ENCODE assay signal across 17 cellular contexts in genomic region chr1:110229348-110230001, GRCh38. TPM values are rescaled to one million over a fixed set of nuclear protein-coding genes. Genes with fewer than 3 reads are reported as not detected.
DNase-seq lines count a peak whose midpoint lies in the region; ATAC-seq and TF ChIP-seq lines count a peak whose summit lies in the region.
"Had no signal": no experiment of that assay in that cellular context is flagged by ENCODE, and none has a peak within 500 bp of the region (broad histone marks: within the 10 kb centered on the region; RNA-seq: fewer than 3 reads in every experiment).

No MANE protein-coding gene starts in this region.

- H3K9me3 Mint-ChIP-seq in HFFc6, result no peaks in the 10 kb centered on the region
- no peaks in the 10 kb centered on the region for H3K9me3 Mint-ChIP-seq in activated naive CD4-positive, alpha-beta T cell treated with anti-CD3 and anti-CD28 coated beads, Interleukin-2, amount 10 ng/mL, durations not matched to agents 7 days and 5 days
- H3K9me3 Mint-ChIP-seq: activated CD4-positive, alpha-beta T cell treated with anti-CD3 and anti-CD28 coated beads, Interleukin-2, amount 10 ng/mL, durations not matched to agents 7 days and 5 days; naive thymus-derived CD4-positive, alpha-beta T cell had no signal

- DNase-seq in HFFc6, result peak; percentile 48
- DNase-seq in T-helper 17 cell, result no peak
- peak; percentile 4 for DNase-seq in epithelial cell of proximal tubule (ENCODE audit: low read depth)
- DNase-seq in psoas muscle, result no peak
- DNase-seq in activated naive CD4-positive, alpha-beta T cell treated with anti-CD3 and anti-CD28 coated beads, Interleukin-2, amount 10 ng/mL, durations not matched to agents 7 days and 5 days, result no peak
- DNase-seq: activated CD4-positive, alpha-beta T cell treated with anti-CD3 and anti-CD28 coated beads, Interleukin-2, amount 10 ng/mL, durations not matched to agents 7 days and 5 days; activated effector memory CD4-positive, alpha-beta T cell treated with Interleukin-2 at 50 U/mL for 16 hours; left ventricle myocardium superior; naive thymus-derived CD4-positive, alpha-beta T cell; NCI-H1048; NCI-H510A; T-helper 2 cell had no signal

- no peaks in the 10 kb centered on the region for H3K9me3 ChIP-seq in T-helper 17 cell (ENCODE audit: control insufficient read depth, low read length, poor library complexity, severe bottlenecking)
- no peaks in the 10 kb centered on the region for H3K9me3 ChIP-seq in psoas muscle

- H3K36me3 Mint-ChIP-seq in HFFc6 (ENCODE audit: low read depth) (no peaks in the 10 kb centered on the region), T-helper 17 cell (ENCODE audit: low read depth) (peaks cover 5% of the 10 kb centered on the region)
- H3K36me3 Mint-ChIP-seq in activated naive CD4-positive, alpha-beta T cell treated with anti-CD3 and anti-CD28 coated beads, Interleukin-2, amount 10 ng/mL, durations not matched to agents 7 days and 5 days, result no peaks in the 10 kb centered on the region

- no peak overlapping the region for H3K27ac ChIP-seq in psoas muscle
- H3K27ac ChIP-seq: C4-2B had no signal

- WGBS in psoas muscle, 3 donors, result 74 to 88% (median 81%) methylated on average over 21 of the region's 21 CpGs

- H3K27me3 Mint-ChIP-seq in HFFc6 (ENCODE audit: insufficient read depth) (peaks cover 3% of the 10 kb centered on the region), T-helper 17 cell (no peaks in the 10 kb centered on the region)
- H3K27me3 Mint-ChIP-seq in activated naive CD4-positive, alpha-beta T cell treated with anti-CD3 and anti-CD28 coated beads, Interleukin-2, amount 10 ng/mL, durations not matched to agents 7 days and 5 days, result no peaks in the 10 kb centered on the region
- H3K27me3 Mint-ChIP-seq: activated CD4-positive, alpha-beta T cell treated with anti-CD3 and anti-CD28 coated beads, Interleukin-2, amount 10 ng/mL, durations not matched to agents 7 days and 5 days; naive thymus-derived CD4-positive, alpha-beta T cell had no signal

- ATAC-seq in T-helper 17 cell, result no peak
- ATAC-seq in psoas muscle, result peak; percentile 51 to 73 (median 67)
- no peak for ATAC-seq in GM19324 (IDR thresholded peaks at IDR 0.05; ENCODE audit: low FRiP score, unreplicated experiment)
- no peak for ATAC-seq in GM21529 (IDR thresholded peaks at IDR 0.05; ENCODE audit: unreplicated experiment)
- no peak for ATAC-seq in GM18873 (IDR thresholded peaks at IDR 0.05; ENCODE audit: low FRiP score, unreplicated experiment)
- ATAC-seq: HCT116; left ventricle myocardium superior; naive thymus-derived CD4-positive, alpha-beta T cell had no signal

- peak overlapping the region; percentile 34; the same call in 1 of the 2 replicates for H3K4me3 Mint-ChIP-seq in HFFc6
- H3K4me3 Mint-ChIP-seq in T-helper 17 cell, result no peak overlapping the region
- no peak overlapping the region for H3K4me3 Mint-ChIP-seq in activated naive CD4-positive, alpha-beta T cell treated with anti-CD3 and anti-CD28 coated beads, Interleukin-2, amount 10 ng/mL, durations not matched to agents 7 days and 5 days
- H3K4me3 Mint-ChIP-seq: activated CD4-positive, alpha-beta T cell treated with anti-CD3 and anti-CD28 coated beads, Interleukin-2, amount 10 ng/mL, durations not matched to agents 7 days and 5 days; naive thymus-derived CD4-positive, alpha-beta T cell had no signal

- intact Hi-C loops in psoas muscle (cut with DNase I), result no loop called here

- CTCF ChIA-PET in activated naive CD4-positive, alpha-beta T cell treated with anti-CD3 and anti-CD28 coated beads, Interleukin-2, amount 10 ng/mL, durations not matched to agents 7 days and 5 days (lab: Charles Lee), result interaction anchor here (1.0 kb wide), 1 partner anchor 231 kb away, joined by 3 read pairs; no protein-coding TSS in a partner anchor

- H3K36me3 ChIP-seq in psoas muscle (ENCODE audit: insufficient read depth in 1 of 2, low read depth in 1 of 2), result peaks cover 0 to 4% of the 10 kb centered on the region in 2 donors

- no peaks in the 10 kb centered on the region for H3K4me1 ChIP-seq in psoas muscle

- H3K4me3 ChIP-seq in epithelial cell of proximal tubule (ENCODE audit: low read depth, low read length) (no peak overlapping the region), psoas muscle (no peak overlapping the region)

- H3K4me1 Mint-ChIP-seq in HFFc6 (ENCODE audit: low read depth), result peaks cover 37% of the 10 kb centered on the region
- H3K4me1 Mint-ChIP-seq in T-helper 17 cell, result peaks cover 4% of the 10 kb centered on the region
- H3K4me1 Mint-ChIP-seq in activated naive CD4-positive, alpha-beta T cell treated with anti-CD3 and anti-CD28 coated beads, Interleukin-2, amount 10 ng/mL, durations not matched to agents 7 days and 5 days, result no peaks in the 10 kb centered on the region
- H3K4me1 Mint-ChIP-seq: activated CD4-positive, alpha-beta T cell treated with anti-CD3 and anti-CD28 coated beads, Interleukin-2, amount 10 ng/mL, durations not matched to agents 7 days and 5 days had no signal

- no peaks in the 10 kb centered on the region for H3K27me3 ChIP-seq in psoas muscle (ENCODE audit: insufficient read depth in 3 of 3, low read length in 2 of 3)

- H3K27ac Mint-ChIP-seq in HFFc6, result no peak overlapping the region; the same call in 1 of the 2 replicates
- H3K27ac Mint-ChIP-seq in T-helper 17 cell, result peak overlapping the region; percentile 19
- H3K27ac Mint-ChIP-seq in activated naive CD4-positive, alpha-beta T cell treated with anti-CD3 and anti-CD28 coated beads, Interleukin-2, amount 10 ng/mL, durations not matched to agents 7 days and 5 days, result no peak overlapping the region
- H3K27ac Mint-ChIP-seq: activated CD4-positive, alpha-beta T cell treated with anti-CD3 and anti-CD28 coated beads, Interleukin-2, amount 10 ng/mL, durations not matched to agents 7 days and 5 days had no signal

- TF ChIP-seq CTCF in HFFc6 (IDR thresholded peaks at IDR 0.05) (no peak), epithelial cell of proximal tubule (conservative IDR thresholded peaks at IDR 0.05; ENCODE audit: low read depth, low read length) (no peak), psoas muscle (IDR thresholded peaks at IDR 0.05) (no peak)

RNA-seq across cellular contexts. Expression of gene KCNC4, which starts 19.4 kb away (rescaled TPM):
- 10 to 100 TPM in 4 of 6 experiments, 1 to 10 TPM in 2; 8.8 to 22.6 (median 11.2) TPM for total RNA-seq in HFFc6 (2021; fragmentation: NEBNext Ultra II Directional; extraction: Animal tissue kit (Norgen Biotek cat#: 25700))
- total RNA-seq in T-helper 17 cell (10 to 100 TPM; 12.2 to 14.7 TPM), epithelial cell of proximal tubule (2.1 and 4.2 TPM in 2 replicates), psoas muscle (10 to 100 TPM in 1 of 4 donors, 1 to 10 TPM in 3; 5.1 to 14.5 (median 5.9) TPM)
- polyA plus RNA-seq in psoas muscle, result 1 to 10 TPM; 2.4 to 9.2 (median 3.1) TPM

Comparison
In these comparisons a context has a peak if more than half of its experiments do, and no peak if none do; other contexts are left out.
1. DNase-seq: peak in HFFc6 (single experiment) and epithelial cell of proximal tubule (single experiment); none in T-helper 17 cell (0 of 3), psoas muscle (0 of 2) and activated naive CD4-positive, alpha-beta T cell treated with anti-CD3 and anti-CD28 coated beads, Interleukin-2, amount 10 ng/mL, durations not matched to agents 7 days and 5 days (single experiment).
2. ATAC-seq: peak in psoas muscle (4 of 4); none in T-helper 17 cell (single experiment), GM19324 (single experiment), GM21529 (single experiment) and GM18873 (single experiment).